ENCODE assay signal across 1 cellular context in genomic region chr2:75710577-75711253, GRCh38.
A peak's percentile ranks its signal among the peaks of the same experiment; 100 is the strongest.
TF ChIP-seq lines count a peak whose summit lies in the region.

TSS of gene GCFC2 (minus strand) at chr2:75710915. CDS start at chr2:75710855, 60 bp downstream.

TF ChIP-seq in GM12878, 131 proteins besides CTCF, POLR2A, EP300 and RAD21 (continued from another document and continues in another):
- no peak for TF ChIP-seq SIN3A (IDR thresholded peaks at IDR 0.05; ENCODE audit: low read depth, low read length)
- no peak for TF ChIP-seq SMC3 (IDR thresholded peaks at IDR 0.05; ENCODE audit: borderline replicate concordance, low read length)
- TF ChIP-seq NRF1 (conservative IDR thresholded peaks at IDR 0.05; ENCODE audit: low read depth, low read length), result no peak
- TF ChIP-seq, protein P1, sequence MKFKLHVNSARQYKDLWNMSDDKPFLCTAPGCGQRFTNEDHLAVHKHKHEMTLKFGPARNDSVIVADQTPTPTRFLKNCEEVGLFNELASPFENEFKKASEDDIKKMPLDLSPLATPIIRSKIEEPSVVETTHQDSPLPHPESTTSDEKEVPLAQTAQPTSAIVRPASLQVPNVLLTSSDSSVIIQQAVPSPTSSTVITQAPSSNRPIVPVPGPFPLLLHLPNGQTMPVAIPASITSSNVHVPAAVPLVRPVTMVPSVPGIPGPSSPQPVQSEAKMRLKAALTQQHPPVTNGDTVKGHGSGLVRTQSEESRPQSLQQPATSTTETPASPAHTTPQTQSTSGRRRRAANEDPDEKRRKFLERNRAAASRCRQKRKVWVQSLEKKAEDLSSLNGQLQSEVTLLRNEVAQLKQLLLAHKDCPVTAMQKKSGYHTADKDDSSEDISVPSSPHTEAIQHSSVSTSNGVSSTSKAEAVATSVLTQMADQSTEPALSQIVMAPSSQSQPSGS (IDR thresholded peaks at IDR 0.05; ENCODE audit: low read length), result no peak
- TF ChIP-seq HDGF (IDR thresholded peaks at IDR 0.05), result 0 out of 2 replicates have a peak, but pooled peaks have one; percentile 1
- no peak for TF ChIP-seq RAD51 (IDR thresholded peaks at IDR 0.05)
- no peak for TF ChIP-seq BCL3 (IDR thresholded peaks at IDR 0.05; ENCODE audit: borderline replicate concordance, insufficient read depth, low read depth, low read length, poor library complexity, severe bottlenecking)
- no peak for TF ChIP-seq JUNB (IDR thresholded peaks at IDR 0.05)
- TF ChIP-seq ELK1 (IDR thresholded peaks at IDR 0.05; ENCODE audit: low read depth, low read length), result peak; percentile 85
- TF ChIP-seq, protein P2, sequence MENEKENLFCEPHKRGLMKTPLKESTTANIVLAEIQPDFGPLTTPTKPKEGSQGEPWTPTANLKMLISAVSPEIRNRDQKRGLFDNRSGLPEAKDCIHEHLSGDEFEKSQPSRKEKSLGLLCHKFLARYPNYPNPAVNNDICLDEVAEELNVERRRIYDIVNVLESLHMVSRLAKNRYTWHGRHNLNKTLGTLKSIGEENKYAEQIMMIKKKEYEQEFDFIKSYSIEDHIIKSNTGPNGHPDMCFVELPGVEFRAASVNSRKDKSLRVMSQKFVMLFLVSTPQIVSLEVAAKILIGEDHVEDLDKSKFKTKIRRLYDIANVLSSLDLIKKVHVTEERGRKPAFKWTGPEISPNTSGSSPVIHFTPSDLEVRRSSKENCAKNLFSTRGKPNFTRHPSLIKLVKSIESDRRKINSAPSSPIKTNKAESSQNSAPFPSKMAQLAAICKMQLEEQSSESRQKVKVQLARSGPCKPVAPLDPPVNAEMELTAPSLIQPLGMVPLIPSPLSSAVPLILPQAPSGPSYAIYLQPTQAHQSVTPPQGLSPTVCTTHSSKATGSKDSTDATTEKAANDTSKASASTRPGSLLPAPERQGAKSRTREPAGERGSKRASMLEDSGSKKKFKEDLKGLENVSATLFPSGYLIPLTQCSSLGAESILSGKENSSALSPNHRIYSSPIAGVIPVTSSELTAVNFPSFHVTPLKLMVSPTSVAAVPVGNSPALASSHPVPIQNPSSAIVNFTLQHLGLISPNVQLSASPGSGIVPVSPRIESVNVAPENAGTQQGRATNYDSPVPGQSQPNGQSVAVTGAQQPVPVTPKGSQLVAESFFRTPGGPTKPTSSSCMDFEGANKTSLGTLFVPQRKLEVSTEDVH (IDR thresholded peaks at IDR 0.05; ENCODE audit: low read depth, partially characterized antibody), result no peak
- peak; percentile 94 for TF ChIP-seq YY1 (IDR thresholded peaks at IDR 0.05; ENCODE audit: low read depth, low read length)
- peak; percentile 56 for TF ChIP-seq E4F1 (IDR thresholded peaks at IDR 0.05; ENCODE audit: borderline replicate concordance, partially characterized antibody)
- peak; percentile 67; the same call in 1 of the 3 replicates for TF ChIP-seq POU2F2 (IDR thresholded peaks at IDR 0.05; ENCODE audit: borderline replicate concordance, low read depth, low read length)
- TF ChIP-seq RELA (IDR thresholded peaks at IDR 0.05; ENCODE audit: borderline replicate concordance, partially characterized antibody), result peak; percentile 71
- TF ChIP-seq STAT3 (IDR thresholded peaks at IDR 0.05; ENCODE audit: low read depth, low read length), result no peak
- peak; percentile 84 for TF ChIP-seq ZNF217 (IDR thresholded peaks at IDR 0.05)
- TF ChIP-seq SKIL (IDR thresholded peaks at IDR 0.05; ENCODE audit: low read depth, poor library complexity, severe bottlenecking), result no peak
- TF ChIP-seq BMI1 (IDR thresholded peaks at IDR 0.05; ENCODE audit: borderline replicate concordance), result 0 out of 2 replicates have a peak, but pooled peaks have one; percentile 34
- peak; percentile 85 for TF ChIP-seq TCF12 (IDR thresholded peaks at IDR 0.05; ENCODE audit: low read depth, low read length)
- peak; percentile 92 for TF ChIP-seq TCF3 (IDR thresholded peaks at IDR 0.05; ENCODE audit: borderline replicate concordance, insufficient read depth, low read depth, low read length)
- peak; percentile 82 for TF ChIP-seq GABPA (IDR thresholded peaks at IDR 0.05; ENCODE audit: low read depth)
- TF ChIP-seq CBFB (IDR thresholded peaks at IDR 0.05; ENCODE audit: low read depth), result peak; percentile 69
- peak; percentile 58 for TF ChIP-seq MEF2B (IDR thresholded peaks at IDR 0.05; ENCODE audit: partially characterized antibody, poor library complexity, severe bottlenecking)
- TF ChIP-seq SUPT20H (IDR thresholded peaks at IDR 0.05; ENCODE audit: borderline replicate concordance, control insufficient read depth, low read depth, low read length), result no peak
- TF ChIP-seq E2F4 (IDR thresholded peaks at IDR 0.05; ENCODE audit: low read depth, low read length), result no peak
- TF ChIP-seq NBN (IDR thresholded peaks at IDR 0.05), result 0 out of 2 replicates have a peak, but pooled peaks have one; percentile 71
- TF ChIP-seq BACH1 (IDR thresholded peaks at IDR 0.05; ENCODE audit: borderline replicate concordance), result peak; percentile 85
- peak; percentile 25; the same call in 1 of the 2 replicates for TF ChIP-seq SMAD5 (IDR thresholded peaks at IDR 0.05; ENCODE audit: low read depth)
- peak; percentile 98 for TF ChIP-seq LARP7 (IDR thresholded peaks at IDR 0.05)
- peak; percentile 98 for TF ChIP-seq SMARCA5 (IDR thresholded peaks at IDR 0.05)
- peak; percentile 45 for TF ChIP-seq HDAC6 (IDR thresholded peaks at IDR 0.05; ENCODE audit: unreplicated experiment)
- TF ChIP-seq CEBPB (IDR thresholded peaks at IDR 0.05; ENCODE audit: borderline replicate concordance in 1 of 2, low read depth in 2 of 2, low read length in 2 of 2), result no peak
- 0 out of 2 replicates have a peak, but pooled peaks have one; percentile 79 for TF ChIP-seq RBBP5 (conservative IDR thresholded peaks at IDR 0.05)
- peak; percentile 90 for TF ChIP-seq RUNX3 (IDR thresholded peaks at IDR 0.05; ENCODE audit: low read length)
- TF ChIP-seq IRF3 (IDR thresholded peaks at IDR 0.05), result no peak
- TF ChIP-seq MTA3 (IDR thresholded peaks at IDR 0.05; ENCODE audit: borderline replicate concordance, low read length), result no peak
- TF ChIP-seq IKZF1 (conservative IDR thresholded peaks at IDR 0.05), result peak; percentile 88
- TF ChIP-seq TBL1XR1 (IDR thresholded peaks at IDR 0.05; ENCODE audit: low read depth, low read length), result no peak
- TF ChIP-seq SP1 (IDR thresholded peaks at IDR 0.05; ENCODE audit: low read depth, low read length), result no peak
- peak; percentile 98 for TF ChIP-seq ZNF687 (IDR thresholded peaks at IDR 0.05)
- TF ChIP-seq MLLT1 (IDR thresholded peaks at IDR 0.05), result 0 out of 2 replicates have a peak, but pooled peaks have one; percentile 41
